In the genomic region with DNA sequence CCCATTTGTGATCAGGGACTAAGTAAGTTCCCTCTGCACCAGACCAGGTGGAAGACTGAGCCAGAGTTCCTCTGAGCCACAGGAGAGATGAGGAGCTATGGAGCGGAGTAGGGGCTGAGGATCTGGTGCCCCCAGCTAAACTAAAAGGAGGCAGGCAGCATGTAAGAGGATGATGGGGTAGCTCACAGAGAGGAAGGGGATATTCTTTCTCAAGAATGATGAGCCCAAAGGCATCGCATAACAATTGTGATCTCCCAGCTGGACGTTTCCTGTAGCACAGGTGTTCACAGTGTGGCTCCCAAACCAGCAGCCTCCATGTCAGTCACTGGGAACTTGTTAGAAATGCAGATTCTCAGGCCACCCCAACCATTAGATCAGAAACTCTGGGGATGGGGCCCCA, we compare ENCODE assay signal across 1 cellular context.
A peak's percentile ranks its signal among the peaks of the same experiment; 100 is the strongest.
TF ChIP-seq lines count a peak whose summit lies in the region.

No MANE protein-coding gene starts in this region.

TF ChIP-seq in WTC11, 78 proteins besides CTCF, POLR2A, EP300 and RAD21 (continued from another document):
- TF ChIP-seq ZNF281 (CRISPR knock-in tag; IDR thresholded peaks at IDR 0.05) (no peak), ZNF512 (CRISPR knock-in tag; IDR thresholded peaks at IDR 0.05; ENCODE audit: borderline replicate concordance) (no peak), ZNF263 (CRISPR knock-in tag; IDR thresholded peaks at IDR 0.05; ENCODE audit: low read depth) (no peak), IRF1 (CRISPR knock-in tag; IDR thresholded peaks at IDR 0.05) (no peak), RELA (CRISPR knock-in tag; IDR thresholded peaks at IDR 0.05; ENCODE audit: borderline replicate concordance) (no peak), TP53 (CRISPR knock-in tag; IDR thresholded peaks at IDR 0.05) (no peak), JUN (CRISPR knock-in tag; IDR thresholded peaks at IDR 0.05) (no peak), ZNF317 (CRISPR knock-in tag; IDR thresholded peaks at IDR 0.05; ENCODE audit: borderline replicate concordance, low read depth) (no peak), GTF2I (CRISPR knock-in tag; conservative IDR thresholded peaks at IDR 0.05) (no peak), NR2C2 (CRISPR knock-in tag; IDR thresholded peaks at IDR 0.05) (no peak), ATF1 (CRISPR knock-in tag; IDR thresholded peaks at IDR 0.05) (no peak), USF2 (CRISPR knock-in tag; IDR thresholded peaks at IDR 0.05) (peak; percentile 24; the same call in 1 of the 2 replicates), NFE2L1 (CRISPR knock-in tag; IDR thresholded peaks at IDR 0.05) (peak; percentile 73; the same call in 1 of the 2 replicates), TCF7 (CRISPR knock-in tag; IDR thresholded peaks at IDR 0.05; ENCODE audit: low read depth) (no peak), TEAD4 (CRISPR knock-in tag; IDR thresholded peaks at IDR 0.05) (no peak), ZBTB43 (CRISPR knock-in tag; IDR thresholded peaks at IDR 0.05) (no peak), HMGA2 (CRISPR knock-in tag; IDR thresholded peaks at IDR 0.05) (no peak), ELF4 (CRISPR knock-in tag; IDR thresholded peaks at IDR 0.05; ENCODE audit: low read depth) (no peak), ZNF121 (CRISPR knock-in tag; IDR thresholded peaks at IDR 0.05) (no peak)
- TF ChIP-seq, protein P1, sequence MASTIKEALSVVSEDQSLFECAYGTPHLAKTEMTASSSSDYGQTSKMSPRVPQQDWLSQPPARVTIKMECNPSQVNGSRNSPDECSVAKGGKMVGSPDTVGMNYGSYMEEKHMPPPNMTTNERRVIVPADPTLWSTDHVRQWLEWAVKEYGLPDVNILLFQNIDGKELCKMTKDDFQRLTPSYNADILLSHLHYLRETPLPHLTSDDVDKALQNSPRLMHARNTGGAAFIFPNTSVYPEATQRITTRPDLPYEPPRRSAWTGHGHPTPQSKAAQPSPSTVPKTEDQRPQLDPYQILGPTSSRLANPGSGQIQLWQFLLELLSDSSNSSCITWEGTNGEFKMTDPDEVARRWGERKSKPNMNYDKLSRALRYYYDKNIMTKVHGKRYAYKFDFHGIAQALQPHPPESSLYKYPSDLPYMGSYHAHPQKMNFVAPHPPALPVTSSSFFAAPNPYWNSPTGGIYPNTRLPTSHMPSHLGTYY (CRISPR knock-in tag; IDR thresholded peaks at IDR 0.05) = no peak
